16 cellular contexts compared by ENCODE assay signal in the genomic region with DNA sequence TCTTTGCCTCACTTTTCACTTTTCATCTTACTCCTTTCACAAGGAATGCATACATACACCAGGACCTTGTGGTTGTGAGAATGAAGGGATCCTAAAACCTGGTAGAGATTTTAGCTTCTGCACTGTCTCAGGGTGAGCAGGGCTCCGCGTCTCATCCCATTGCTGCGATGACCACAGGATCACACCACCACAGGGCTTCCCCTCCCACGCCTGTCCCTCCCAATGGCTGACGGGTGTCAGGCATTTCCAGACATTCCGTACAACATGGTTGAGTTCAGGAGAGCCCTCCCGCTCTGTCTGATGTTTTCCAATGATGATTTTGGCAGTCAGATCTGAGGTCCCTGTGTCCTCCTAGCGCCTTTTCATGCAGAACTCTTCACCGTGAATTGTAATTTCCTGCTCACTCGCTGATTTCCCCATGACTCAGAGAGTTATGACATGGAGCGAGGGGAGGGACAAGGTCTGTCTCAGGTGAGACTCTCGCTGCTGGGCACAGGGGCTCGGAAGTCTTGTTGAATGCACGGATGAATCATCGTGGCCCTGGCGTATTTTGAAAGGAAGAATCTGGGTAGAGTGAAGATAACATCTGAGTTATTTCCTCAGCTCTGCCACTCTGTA.
"Had no signal": no experiment of that assay in that cellular context is flagged by ENCODE, and none has a peak within 500 bp of the region (broad histone marks: within the 10 kb centered on the region; RNA-seq: fewer than 3 reads in every experiment).

No MANE protein-coding gene starts in this region.

- H3K36me3 ChIP-seq: left ventricle myocardium inferior, sigmoid colon, upper lobe of left lung had no signal

- H3K27ac ChIP-seq: left ventricle myocardium inferior, psoas muscle, sigmoid colon, upper lobe of left lung had no signal

- H3K4me1 ChIP-seq: left ventricle myocardium inferior, psoas muscle, sigmoid colon, upper lobe of left lung had no signal

- H3K4me3 ChIP-seq: left ventricle myocardium inferior, psoas muscle, sigmoid colon, upper lobe of left lung had no signal

- ATAC-seq: psoas muscle had no signal

- FAIRE-seq: TTC549 had no signal

- H3K9me3 ChIP-seq: left ventricle myocardium inferior, psoas muscle, sigmoid colon, upper lobe of left lung had no signal

- H3K27me3 ChIP-seq: upper lobe of left lung had no signal

- DNase-seq: activated B cell treated with CpG ODN at 0.5 μM for 24 hours; activated CD4-positive, alpha-beta T cell treated with anti-CD3 and anti-CD28 coated beads, Interleukin-2, amount 10 ng/mL, durations not matched to agents 7 days and 5 days; amniotic stem cell; cerebellar nuclear complex; endodermal cell; erythroblast; left ventricle myocardium inferior; mesenchymal stem cell; psoas muscle; sigmoid colon; stimulated activated CD4-positive, alpha-beta T cell treated with anti-CD3 and anti-CD28 coated beads, Interleukin-12 subunit alpha, Interleukin-12 subunit beta, amount 100 ng/mL, for 4 hours; stimulated activated naive CD4-positive, alpha-beta T cell; substantia nigra; T-helper 2 cell; upper lobe of left lung had no signal
